ENCODE assay signal across 21 cellular contexts in the genomic region with DNA sequence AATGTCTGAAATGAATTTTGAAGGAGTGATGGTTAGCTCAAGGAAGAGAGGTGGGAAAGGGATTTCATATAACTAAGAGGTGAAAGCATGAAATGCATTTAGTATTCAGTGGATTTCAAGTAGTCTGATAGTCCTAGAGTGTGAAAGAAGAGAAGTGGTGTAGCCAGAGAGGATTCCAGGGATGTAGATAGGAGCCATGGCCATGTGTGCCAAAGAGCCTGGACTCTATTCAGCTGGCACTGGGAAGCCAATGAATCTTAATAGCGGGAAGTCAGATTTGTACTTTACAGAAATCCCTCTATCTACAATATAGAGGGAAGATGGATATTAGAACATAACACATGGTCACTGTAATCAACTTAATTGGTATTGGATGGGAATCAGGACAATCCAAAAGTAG. TPM values are rescaled to one million over a fixed set of nuclear protein-coding genes. Genes with fewer than 3 reads are reported as not detected.
DNase-seq lines count a peak whose midpoint lies in the region; ATAC-seq and TF ChIP-seq lines count a peak whose summit lies in the region.
"Had no signal": no experiment of that assay in that cellular context is flagged by ENCODE, and none has a peak within 500 bp of the region (broad histone marks: within the 10 kb centered on the region; RNA-seq: fewer than 3 reads in every experiment).

No MANE protein-coding gene starts in this region.

- H3K4me1 ChIP-seq in right atrium auricular region (no peaks in the 10 kb centered on the region), heart right ventricle (peaks cover 0 to 18% (median 0%) of the 10 kb centered on the region in 9 donors), left ventricle myocardium inferior (peaks cover 16% of the 10 kb centered on the region), body of pancreas (no peaks in the 10 kb centered on the region)
- H3K4me1 ChIP-seq: HAP-1 had no signal

- WGBS in heart right ventricle, 2 donors = 39 to 63% methylated on average over 1 of the region's 1 CpG
- 58 to 65% methylated on average over 1 of the region's 1 CpG for WGBS in body of pancreas, 2 donors

- H3K9me3 ChIP-seq in right atrium auricular region = no peaks in the 10 kb centered on the region
- no peaks in the 10 kb centered on the region for H3K9me3 ChIP-seq in heart right ventricle
- no peaks in the 10 kb centered on the region for H3K9me3 ChIP-seq in left ventricle myocardium inferior (replicated peaks)
- no peaks in the 10 kb centered on the region for H3K9me3 ChIP-seq in body of pancreas
- H3K9me3 ChIP-seq: HAP-1 had no signal

- H3K4me3 ChIP-seq in right atrium auricular region = no peak overlapping the region
- no peak overlapping the region for H3K4me3 ChIP-seq in heart right ventricle
- H3K4me3 ChIP-seq in left ventricle myocardium inferior = no peak overlapping the region
- H3K4me3 ChIP-seq in body of pancreas = no peak overlapping the region
- H3K4me3 ChIP-seq: HAP-1 had no signal

- intact Hi-C loops in Right ventricle myocardium inferior (cut with DNase I) (no loop called here), heart right ventricle (cut with DNase I) (loop anchor here in 1 of 10 donors (10.0 kb wide), 1 partner anchor 501 kb away; no protein-coding TSS in a partner anchor), left ventricle myocardium inferior (cut with micrococcal nuclease) (no loop called here), body of pancreas (cut with DNase I) (no loop called here)

- TF ChIP-seq POLR2A in body of pancreas (IDR thresholded peaks at IDR 0.05) = no peak

- TF ChIP-seq CTCF in right atrium auricular region (IDR thresholded peaks at IDR 0.05) (no peak), heart right ventricle (IDR thresholded peaks at IDR 0.05) (no peak), left ventricle myocardium inferior (IDR thresholded peaks at IDR 0.05; ENCODE audit: borderline replicate concordance) (no peak), body of pancreas (IDR thresholded peaks at IDR 0.05) (no peak)

- ATAC-seq in Right ventricle myocardium inferior (peak; percentile 90), heart right ventricle (peak in 6 of 8 donors; percentile 73 to 92 (median 82)), body of pancreas (no peak)

- no peaks in the 10 kb centered on the region for H3K27me3 ChIP-seq in right atrium auricular region
- H3K27me3 ChIP-seq in heart right ventricle = peaks cover 0 to 29% (median under 1%) of the 10 kb centered on the region in 7 donors
- peaks cover 4% of the 10 kb centered on the region for H3K27me3 ChIP-seq in left ventricle myocardium inferior (ENCODE audit: low read depth)
- no peaks in the 10 kb centered on the region for H3K27me3 ChIP-seq in body of pancreas

- DNase-seq in Right ventricle myocardium inferior (ENCODE audit: missing footprints) (no peak), right atrium auricular region (ENCODE audit: low spot score) (no peak), heart right ventricle (peak; percentile 15 to 23), left ventricle myocardium inferior (peak; percentile 35), body of pancreas (no peak), cerebellar cortex (ENCODE audit: low spot score) (no peak)
- DNase-seq: C1 segment of cervical spinal cord; Calu3; CD4-positive, alpha-beta memory T cell; COR-L47; DMS53; DMS79 treated with DMSO at 0.1 percent for 48 hours; GF-D8; GOT3; HFFc6 had no signal

- H3K27ac ChIP-seq in right atrium auricular region (no peak overlapping the region), heart right ventricle (no peak overlapping the region), left ventricle myocardium inferior (replicated peaks) (no peak overlapping the region), body of pancreas (no peak overlapping the region)

- H3K36me3 ChIP-seq in right atrium auricular region (no peaks in the 10 kb centered on the region), heart right ventricle (no peaks in the 10 kb centered on the region), left ventricle myocardium inferior (no peaks in the 10 kb centered on the region), body of pancreas (replicated peaks in 1 of 2; ENCODE audit: insufficient read depth in 1 of 2, low read depth in 2 of 2) (no peaks in the 10 kb centered on the region)
- H3K36me3 ChIP-seq: HAP-1 had no signal

RNA-seq across cellular contexts. Expression of a gene that starts 8.3 kb away (rescaled TPM):
- total RNA-seq in Right ventricle myocardium inferior (not detected), right atrium auricular region (not detected), heart right ventricle (under 1 TPM in 2 of 10 donors, not detected in 8; 0.12 to 0.18 TPM), left ventricle myocardium inferior (not detected), body of pancreas (not detected)
- not detected for polyA plus RNA-seq in heart right ventricle
- total RNA-seq: A172; A673; Calu3; CD4-positive, alpha-beta memory T cell; Daoy; G401; HFFc6 had no signal
- polyA plus RNA-seq: BJ; CD4-positive, alpha-beta memory T cell had no signal

RNA-seq across cellular contexts. Expression of a gene that starts 10.9 kb away (rescaled TPM):
- total RNA-seq in Right ventricle myocardium inferior = 96.2 TPM
- 10 to 100 TPM; 26.8 to 32.0 TPM for total RNA-seq in right atrium auricular region
- total RNA-seq in heart right ventricle = 100 to 1,000 TPM in 6 of 10 donors, 10 to 100 TPM in 4; 76.8 to 131 (median 108) TPM
- 10 to 100 TPM; 17.3 to 19.1 TPM for polyA plus RNA-seq in heart right ventricle
- 78.6 TPM for total RNA-seq in left ventricle myocardium inferior
- total RNA-seq in body of pancreas = 1 to 10 TPM; 2.0 to 2.9 TPM
- total RNA-seq: A172, A673, G401 had no signal

Comparison
In these comparisons a context has a peak if more than half of its experiments do, and no peak if none do; other contexts are left out.
1. DNase-seq: peak in heart right ventricle (2 of 2) and left ventricle myocardium inferior (single experiment); none in Right ventricle myocardium inferior (single experiment), right atrium auricular region (single experiment), body of pancreas (0 of 4) and cerebellar cortex (single experiment).
2. RNA of a gene that starts 10.9 kb away (total RNA-seq): 76.8 to 131 TPM in heart right ventricle, 96.2 TPM in Right ventricle myocardium inferior (single experiment), 78.6 TPM in left ventricle myocardium inferior (single experiment) and 26.8 to 32.0 TPM in right atrium auricular region; 2.0 to 2.9 TPM in body of pancreas; every median in the first group is over 4 times any median in the second.